In the genomic region with DNA sequence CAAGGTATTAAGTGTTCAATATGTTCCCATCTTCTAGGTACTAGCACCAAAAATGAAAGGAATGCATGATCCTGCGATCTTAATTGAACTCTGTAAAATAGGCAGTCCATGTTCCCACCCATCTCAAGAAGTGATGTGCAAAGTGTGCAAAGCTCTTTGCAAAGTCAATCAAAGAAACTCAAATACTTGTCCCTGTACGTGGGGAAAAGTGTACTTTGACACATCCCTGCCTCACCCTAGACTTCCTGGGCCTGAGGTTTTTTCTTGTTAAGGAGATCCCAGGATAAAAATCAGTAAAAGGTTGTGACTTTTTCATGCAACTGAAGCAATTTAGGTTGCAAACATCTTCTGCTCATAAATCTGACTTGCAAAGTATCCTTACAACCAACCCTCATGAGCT, we compare ENCODE assay signal across 21 cellular contexts. TPM values are rescaled to one million over a fixed set of nuclear protein-coding genes. Genes with fewer than 3 reads are reported as not detected.
A peak's percentile ranks its signal among the peaks of the same experiment; 100 is the strongest.
DNase-seq lines count a peak whose midpoint lies in the region; ATAC-seq, FAIRE-seq and TF ChIP-seq lines count a peak whose summit lies in the region.
"Had no signal": no experiment of that assay in that cellular context is flagged by ENCODE, and none has a peak within 500 bp of the region (broad histone marks: within the 10 kb centered on the region; RNA-seq: fewer than 3 reads in every experiment).

No MANE protein-coding gene starts in this region.

- TF ChIP-seq POLR2A in A549 (IDR thresholded peaks at IDR 0.05; ENCODE audit: low read length): no peak

- TF ChIP-seq CTCF in A549 (IDR thresholded peaks at IDR 0.05) (no peak), coronary artery (IDR thresholded peaks at IDR 0.05) (no peak), osteocyte (IDR thresholded peaks at IDR 0.05) (no peak), osteoblast (IDR thresholded peaks at IDR 0.05; ENCODE audit: extremely low read depth, low read depth, low read length) (no peak)
- no peak for TF ChIP-seq CTCF in CD8-positive, alpha-beta T cell (IDR thresholded peaks at IDR 0.05)

- no peaks in the 10 kb centered on the region for H3K9me3 ChIP-seq in A549
- H3K9me3 ChIP-seq in CD8-positive, alpha-beta T cell (ENCODE audit: low read length): no peaks in the 10 kb centered on the region
- H3K9me3 ChIP-seq in osteoblast (ENCODE audit: low read depth, low read length): no peaks in the 10 kb centered on the region
- H3K9me3 ChIP-seq: esophagus squamous epithelium, SJCRH30 had no signal

- no peak for TF ChIP-seq EP300 in A549 (IDR thresholded peaks at IDR 0.05)

- CTCF ChIA-PET in A549 (lab: Yijun Ruan, JAX): interaction anchor here (0.6 to 2.4 kb wide), 7 partner anchors 10 to 72 kb away, joined by 3 to 13 read pairs (median 3); no protein-coding TSS in a partner anchor
- CTCF ChIA-PET in CD8-positive, alpha-beta T cell (lab: Charles Lee): interaction anchor here (1.0 to 6.0 kb wide), 6 partner anchors 8 to 99 kb away, joined by 3 to 35 read pairs (median 4); partner anchors contain the start of gene NFE2L2

- H3K36me3 Mint-ChIP-seq in CD8-positive, alpha-beta T cell: peaks cover 41% of the 10 kb centered on the region
- peaks cover 22% of the 10 kb centered on the region for H3K36me3 Mint-ChIP-seq in osteocyte (ENCODE audit: unreplicated experiment)

- 55% methylated on average over 2 of the region's 2 CpGs for WGBS in A549 (ENCODE audit: missing lambda C conversion rate)

- no peak for FAIRE-seq in A549 (lab: Jason Lieb, UNC)

- H3K36me3 ChIP-seq in CD8-positive, alpha-beta T cell (ENCODE audit: insufficient read depth, low read length): peaks cover 11% of the 10 kb centered on the region
- peaks cover 18% of the 10 kb centered on the region for H3K36me3 ChIP-seq in osteoblast (ENCODE audit: insufficient read depth, low read length)

- peaks cover 99% of the 10 kb centered on the region for H3K79me2 ChIP-seq in osteoblast (ENCODE audit: insufficient read depth, low read length)

- H3K4me3 Mint-ChIP-seq in CD8-positive, alpha-beta T cell: no peak overlapping the region
- no peak overlapping the region for H3K4me3 Mint-ChIP-seq in osteocyte (ENCODE audit: unreplicated experiment)
- H3K4me3 Mint-ChIP-seq: neural progenitor cell had no signal

- intact Hi-C loops in CD8-positive, alpha-beta T cell (cut with DNase I, micrococcal nuclease): no loop called here

- H3K4me1 Mint-ChIP-seq in CD8-positive, alpha-beta T cell (ENCODE audit: low read depth): peaks cover 75% of the 10 kb centered on the region
- peaks cover 67% of the 10 kb centered on the region for H3K4me1 Mint-ChIP-seq in osteocyte (ENCODE audit: unreplicated experiment)

- ATAC-seq in A549 (no peak), HG03025 (IDR thresholded peaks at IDR 0.05; ENCODE audit: low FRiP score, unreplicated experiment) (no peak)
- no peak for ATAC-seq in CD8-positive, alpha-beta T cell

- no peak overlapping the region for H2AFZ ChIP-seq in osteoblast (ENCODE audit: low read length)
- H2AFZ ChIP-seq: neural progenitor cell had no signal

- POLR2A ChIA-PET in A549 (lab: Yijun Ruan, JAX): no interaction called here
- POLR2A ChIA-PET in CD8-positive, alpha-beta T cell (lab: Charles Lee): interaction anchor here (0.9 to 5.1 kb wide), 7 partner anchors 9 to 73 kb away, joined by 3 to 62 read pairs (median 4); partner anchors contain the start of gene NFE2L2

- no peaks in the 10 kb centered on the region for H3K27me3 Mint-ChIP-seq in CD8-positive, alpha-beta T cell (ENCODE audit: low read depth)
- no peaks in the 10 kb centered on the region for H3K27me3 Mint-ChIP-seq in osteocyte (ENCODE audit: unreplicated experiment)

- DNase-seq in A549 (ENCODE audit: low read depth in 1 of 2, low spot score in 1 of 2) (no peak), coronary artery (ENCODE audit: low spot score) (no peak), osteocyte (ENCODE audit: extremely low spot score, unreplicated experiment) (no peak), 8988T (no peak), osteoblast (ENCODE audit: insufficient read length, low spot score, missing footprints) (no peak)
- DNase-seq in CD8-positive, alpha-beta T cell: no peak
- DNase-seq: activated CD4-positive, CD25-positive, alpha-beta regulatory T cell; activated CD8-positive, alpha-beta memory T cell treated with anti-CD3 and anti-CD28 coated beads, Interleukin-2, amount 50 U/mL, for 48 hours; activated naive CD4-positive, alpha-beta T cell; brain microvascular endothelial cell; esophagus squamous epithelium; GOT3; head of caudate nucleus; mesendoderm; NCI-H1048; NCI-H2081 treated with DMSO at 0.1 percent for 48 hours; NCI-H524; SJCRH30; stimulated activated naive CD4-positive, alpha-beta T cell treated with Interleukin-2 at 50 U/mL for 16 hours had no signal

- no peaks in the 10 kb centered on the region for H3K9me3 Mint-ChIP-seq in CD8-positive, alpha-beta T cell
- H3K9me3 Mint-ChIP-seq in osteocyte (ENCODE audit: unreplicated experiment): no peaks in the 10 kb centered on the region
- H3K9me3 Mint-ChIP-seq: neural progenitor cell had no signal

- H3K4me1 ChIP-seq in A549 (peaks cover 77% of the 10 kb centered on the region), osteoblast (ENCODE audit: insufficient read depth, low read length) (peaks cover 34% of the 10 kb centered on the region)
- peaks cover 52% of the 10 kb centered on the region for H3K4me1 ChIP-seq in CD8-positive, alpha-beta T cell (ENCODE audit: insufficient read depth, low read length)

- H3K4me3 ChIP-seq in A549 (no peak overlapping the region), coronary artery (no peak overlapping the region), osteoblast (ENCODE audit: insufficient read depth, low read length) (no peak overlapping the region)
- H3K4me3 ChIP-seq in CD8-positive, alpha-beta T cell (ENCODE audit: low read depth, low read length): no peak overlapping the region
- H3K4me3 ChIP-seq: esophagus squamous epithelium, neural progenitor cell, SJCRH30 had no signal

- H3K4me2 ChIP-seq in A549 (peak overlapping the region; percentile 87; the same call in 1 of the 3 replicates), osteoblast (ENCODE audit: insufficient read depth, low read length) (no peak overlapping the region)
- H3K4me2 ChIP-seq: neural progenitor cell had no signal

- H3K27me3 ChIP-seq in CD8-positive, alpha-beta T cell (ENCODE audit: insufficient read depth, low read length): no peaks in the 10 kb centered on the region
- H3K27me3 ChIP-seq in osteoblast (ENCODE audit: insufficient read depth, low read length): no peaks in the 10 kb centered on the region
- H3K27me3 ChIP-seq: brain microvascular endothelial cell, esophagus squamous epithelium, neural progenitor cell, SJCRH30 had no signal

- H3K27ac ChIP-seq in A549 (0 out of 6 replicates have a peak overlapping the region, but pooled peaks of 1 of the 2 experiments have one; percentile 3), coronary artery (peak overlapping the region; percentile 36 to 69), osteoblast (ENCODE audit: low read depth, low read length) (no peak overlapping the region)
- H3K27ac ChIP-seq in CD8-positive, alpha-beta T cell (ENCODE audit: low read depth, low read length): no peak overlapping the region
- H3K27ac ChIP-seq: brain microvascular endothelial cell, neural progenitor cell, SJCRH30 had no signal

- peaks cover 67% of the 10 kb centered on the region for H4K20me1 ChIP-seq in osteoblast (ENCODE audit: insufficient read depth, low read length)

- H3K27ac Mint-ChIP-seq in CD8-positive, alpha-beta T cell: peak overlapping the region; percentile 65
- H3K27ac Mint-ChIP-seq in osteocyte (ENCODE audit: unreplicated experiment): peak overlapping the region; percentile 97
- H3K27ac Mint-ChIP-seq: neural progenitor cell had no signal

- TF ChIP-seq RAD21 in A549 (conservative IDR thresholded peaks at IDR 0.05 in 1 of 2, IDR thresholded peaks at IDR 0.05 in 1 of 2): no peak

TF ChIP-seq in A549, 52 proteins besides CTCF, POLR2A, EP300 and RAD21 (continues in another document):
- TF ChIP-seq PHF8 (IDR thresholded peaks at IDR 0.05; ENCODE audit: borderline replicate concordance, low read depth): no peak
- no peak for TF ChIP-seq RCOR1 (IDR thresholded peaks at IDR 0.05; ENCODE audit: low read depth, low read length)
- no peak for TF ChIP-seq BHLHE40 (IDR thresholded peaks at IDR 0.05; ENCODE audit: low read depth, low read length)
- TF ChIP-seq GATA3 (IDR thresholded peaks at IDR 0.05; ENCODE audit: borderline replicate concordance): no peak
- TF ChIP-seq FOSB (CRISPR knock-in tag; IDR thresholded peaks at IDR 0.05): no peak
- TF ChIP-seq NFE2L2 (conservative IDR thresholded peaks at IDR 0.05; ENCODE audit: low read length): no peak
- no peak for TF ChIP-seq MYC (IDR thresholded peaks at IDR 0.05; ENCODE audit: borderline replicate concordance, low read length)

RNA-seq across cellular contexts. Expression of gene HNRNPA3, which starts 25.3 kb away (rescaled TPM):
- polyA plus RNA-seq in A549 (2011; rRNA removed) (250 and 357 TPM in 2 replicates), A549 (2017; fragmentation: RNase III; extraction: RNeasy Plus Mini Kit Qiagen cat#74134 plus additional on column Dnase treatment) (714 to 805 TPM (median 755 TPM) in 3 replicates)
- polyA plus RNA-seq in A549 (2012; cell fraction: cytosol; rRNA removed): 101 and 131 TPM in 2 replicates
- 27.7 and 52.1 TPM in 2 replicates for polyA plus RNA-seq in A549 (2012; cell fraction: nucleus; rRNA removed)
- 32.7 and 35.5 TPM in 2 replicates for polyA minus RNA-seq in A549 (2011; rRNA and poly(A)+ RNA removed)
- total RNA-seq in CD8-positive, alpha-beta T cell: 100 to 1,000 TPM; 144 to 160 TPM
- total RNA-seq in osteocyte (127 and 136 TPM in 2 replicates), osteoblast (19.7 and 21.4 TPM in 2 replicates)

RNA-seq across cellular contexts. Expression of gene NFE2L2, which starts 26.6 kb away (rescaled TPM):
- polyA plus RNA-seq in A549 (2011; rRNA removed): 146 and 162 TPM in 2 replicates
- polyA plus RNA-seq in A549 (2012; cell fraction: cytosol; rRNA removed): 39.8 and 49.5 TPM in 2 replicates
- 31.1 and 38.8 TPM in 2 replicates for polyA plus RNA-seq in A549 (2012; cell fraction: nucleus; rRNA removed)
- 61.0 to 65.8 TPM (median 62.0 TPM) in 3 replicates for polyA plus RNA-seq in A549 (2017; fragmentation: RNase III; extraction: RNeasy Plus Mini Kit Qiagen cat#74134 plus additional on column Dnase treatment)
- 168 and 177 TPM in 2 replicates for polyA minus RNA-seq in A549 (2011; rRNA and poly(A)+ RNA removed)
- total RNA-seq in CD8-positive, alpha-beta T cell: 10 to 100 TPM; 81.7 to 88.7 TPM
- total RNA-seq in osteocyte: 98.4 and 100 TPM in 2 replicates
- total RNA-seq in osteoblast: 84.3 and 91.9 TPM in 2 replicates

Comparison
In these comparisons a context has a peak if more than half of its experiments do, and no peak if none do; other contexts are left out.
1. H3K27ac ChIP-seq: peak in coronary artery (2 of 2); none in CD8-positive, alpha-beta T cell (single experiment) and osteoblast (single experiment).